19 cellular contexts compared by ENCODE assay signal in genomic region chr18:63701952-63702351, GRCh38. TPM values are rescaled to one million over a fixed set of nuclear protein-coding genes. Genes with fewer than 3 reads are reported as not detected.
DNase-seq lines count a peak whose midpoint lies in the region; ATAC-seq, FAIRE-seq and TF ChIP-seq lines count a peak whose summit lies in the region.
"Had no signal": no experiment of that assay in that cellular context is flagged by ENCODE, and none has a peak within 500 bp of the region (broad histone marks: within the 10 kb centered on the region; RNA-seq: fewer than 3 reads in every experiment).

No MANE protein-coding gene starts in this region.

- H3K4me1 ChIP-seq in right lobe of liver (no peaks in the 10 kb centered on the region), HepG2 (ENCODE audit: insufficient read depth, low read length) (no peaks in the 10 kb centered on the region), PC-9 (replicated peaks; ENCODE audit: insufficient read depth) (peaks cover 5% of the 10 kb centered on the region; the same call in 1 of the 2 replicates), Peyer's patch (no peaks in the 10 kb centered on the region)
- H3K4me1 ChIP-seq: BE2C had no signal

- no peak for FAIRE-seq in HepG2 (lab: Jason Lieb, UNC)
- FAIRE-seq: GM12892, H54 had no signal

- in situ Hi-C loops in HepG2 (cut with HindIII; ENCODE audit: extremely low pct_ligation_motif_present, low pct_unique_long_range_greater_than_20kb) = no loop called here

- H3F3A ChIP-seq in PC-9 (ENCODE audit: insufficient read depth, low read depth) = no peaks in the 10 kb centered on the region

- no TSS peak for BruUV-seq in HepG2 (replicated peaks; lab: Mats Ljungman, UMichigan)
- BruUV-seq in PC-9 (replicated peaks; lab: Mats Ljungman, UMichigan) = no TSS peak

- H4K20me1 ChIP-seq in HepG2 (ENCODE audit: insufficient read depth, low read length) (no peaks in the 10 kb centered on the region), PC-9 (ENCODE audit: insufficient read depth) (no peaks in the 10 kb centered on the region)

- POLR2A ChIA-PET in HepG2 (lab: Yijun Ruan, JAX) = no interaction called here
- POLR2A ChIA-PET in PC-9 (lab: Charles Lee; ENCODE audit: unreplicated experiment) = no interaction called here

- TF ChIP-seq CTCF in right lobe of liver (IDR thresholded peaks at IDR 0.05) = no peak
- no peak for TF ChIP-seq CTCF in HepG2 (CRISPR knock-in tag; IDR thresholded peaks at IDR 0.05)
- no peak for TF ChIP-seq CTCF in PC-9 (conservative IDR thresholded peaks at IDR 0.05)
- TF ChIP-seq CTCF in Peyer's patch (IDR thresholded peaks at IDR 0.05) = no peak

- TF ChIP-seq POLR2A in right lobe of liver (IDR thresholded peaks at IDR 0.05) (no peak), HepG2 (IDR thresholded peaks at IDR 0.05; ENCODE audit: insufficient read depth in 1 of 2, low read depth in 2 of 2, low read length in 2 of 2) (no peak), Peyer's patch (IDR thresholded peaks at IDR 0.05) (no peak)

- no peak for TF ChIP-seq RAD21 in HepG2 (CRISPR knock-in tag; IDR thresholded peaks at IDR 0.05)

- no peak overlapping the region for H3K9ac ChIP-seq in HepG2 (ENCODE audit: insufficient read depth, low read depth, low read length)

- H3K79me2 ChIP-seq in HepG2 (ENCODE audit: insufficient read depth, low read length) = no peaks in the 10 kb centered on the region
- H3K79me2 ChIP-seq in PC-9 (ENCODE audit: low read depth) = no peaks in the 10 kb centered on the region

- intact Hi-C loops in right lobe of liver (cut with DNase I) = no loop called here
- intact Hi-C loops in HepG2 (cut with micrococcal nuclease; ENCODE audit: unreplicated experiment) = no loop called here
- intact Hi-C loops in PC-9 (cut with micrococcal nuclease; ENCODE audit: unreplicated experiment) = no loop called here

- WGBS in right lobe of liver (ENCODE audit: insufficient coverage, low coverage, low lambda C conversion rate, missing lambda C conversion rate) = 30% methylated on average over 5 of the region's 5 CpGs
- 3% methylated on average over 5 of the region's 5 CpGs for WGBS in HepG2 (ENCODE audit: low lambda C conversion rate)

- CTCF ChIA-PET in HepG2 (lab: Yijun Ruan, JAX; ENCODE audit: low intra/inter-chr PET ratio, low total read pairs) (no interaction called here), PC-9 (lab: Charles Lee) (no interaction called here)

- no peaks in the 10 kb centered on the region for H3K9me3 ChIP-seq in right lobe of liver
- H3K9me3 ChIP-seq in HepG2 (ENCODE audit: low read length) = no peaks in the 10 kb centered on the region
- H3K9me3 ChIP-seq in PC-9 (ENCODE audit: insufficient read depth, low read depth) = no peaks in the 10 kb centered on the region
- no peaks in the 10 kb centered on the region for H3K9me3 ChIP-seq in Peyer's patch
- H3K9me3 ChIP-seq: BE2C had no signal

- H3K27me3 ChIP-seq in right lobe of liver = no peaks in the 10 kb centered on the region
- no peaks in the 10 kb centered on the region for H3K27me3 ChIP-seq in HepG2 (ENCODE audit: control insufficient read depth in 1 of 2, insufficient read depth in 2 of 2, low read length in 2 of 2)
- no peaks in the 10 kb centered on the region for H3K27me3 ChIP-seq in PC-9 (ENCODE audit: insufficient read depth, low read depth)
- H3K27me3 ChIP-seq in Peyer's patch = no peaks in the 10 kb centered on the region
- H3K27me3 ChIP-seq: BE2C had no signal

- TF ChIP-seq EP300 in HepG2 (IDR thresholded peaks at IDR 0.05; ENCODE audit: low read depth in 2 of 2, low read length in 2 of 2) (no peak), HepG2 (CRISPR knock-in tag; IDR thresholded peaks at IDR 0.05; ENCODE audit: borderline replicate concordance) (no peak)

- H3K4me2 ChIP-seq in HepG2 (ENCODE audit: low read depth, low read length) = no peak overlapping the region
- no peak overlapping the region for H3K4me2 ChIP-seq in PC-9
- H3K4me2 ChIP-seq: GM23338 had no signal

- no peak for DNase-seq in right lobe of liver
- no peak for DNase-seq in HepG2 (ENCODE audit: low spot score)
- DNase-seq in PC-9 = no peak
- DNase-seq in left kidney (ENCODE audit: low read depth, low spot score) = peak; percentile 18
- DNase-seq in T1000 (lab: John Stamatoyannopoulos, UW) = no peak
- no peak for DNase-seq in Peyer's patch
- no peak for DNase-seq in A172 (ENCODE audit: low spot score)
- DNase-seq: 8988T; BE2C; C1 segment of cervical spinal cord; CD4-positive, CD25-positive, alpha-beta regulatory T cell; CD8-positive, alpha-beta memory T cell; COR-L47; GDM1; HCEC 1CT had no signal

- ATAC-seq in right lobe of liver (peak in 3 of 4 donors; percentile 62 to 82 (median 73)), HepG2 (no peak)
- ATAC-seq: GM23338 had no signal

- no peak overlapping the region for H3K4me3 ChIP-seq in right lobe of liver
- H3K4me3 ChIP-seq in HepG2 (replicated peaks in 1 of 3; ENCODE audit: insufficient read depth in 1 of 3, low read depth in 2 of 3, low read length in 3 of 3) = no peak overlapping the region
- no peak overlapping the region for H3K4me3 ChIP-seq in PC-9
- H3K4me3 ChIP-seq in Peyer's patch = no peak overlapping the region
- H3K4me3 ChIP-seq: GM23338 had no signal

- no peaks in the 10 kb centered on the region for H3K9me2 ChIP-seq in PC-9 (ENCODE audit: insufficient read depth)

- H3K27ac ChIP-seq in right lobe of liver (no peak overlapping the region), HepG2 (ENCODE audit: extremely low read length, insufficient read depth, low read length) (no peak overlapping the region), PC-9 (no peak overlapping the region), Peyer's patch (no peak overlapping the region)

- no peaks in the 10 kb centered on the region for H3K36me3 ChIP-seq in right lobe of liver
- H3K36me3 ChIP-seq in HepG2 (replicated peaks in 1 of 2; ENCODE audit: control insufficient read depth in 1 of 2, insufficient read depth in 2 of 2, low read length in 2 of 2) = no peaks in the 10 kb centered on the region
- H3K36me3 ChIP-seq in PC-9 (ENCODE audit: low read depth) = no peaks in the 10 kb centered on the region
- H3K36me3 ChIP-seq in Peyer's patch = no peaks in the 10 kb centered on the region
- H3K36me3 ChIP-seq: BE2C had no signal

- H2AFZ ChIP-seq in HepG2 (ENCODE audit: low read length) (no peak overlapping the region), PC-9 (peak overlapping the region; percentile 55; the same call in 1 of the 2 replicates)
- H2AFZ ChIP-seq: GM23338 had no signal

RNA-seq across cellular contexts. Expression of gene SERPINB11, which starts 0.8 kb away (rescaled TPM):
- not detected for total RNA-seq in right lobe of liver
- not detected in 2 replicates for total RNA-seq in HepG2 (2016; rRNA removed; fragmentation: Illumina TruSeq; extraction: Trizol)
- not detected in 2 replicates for total RNA-seq in HepG2 (2016; cell fraction: cytosol; rRNA removed; fragmentation: Illumina TruSeq; extraction: Trizol; ENCODE audit: low read depth)
- total RNA-seq in HepG2 (2016; cell fraction: insoluble cytoplasmic fraction; rRNA removed; fragmentation: Illumina TruSeq; extraction: Trizol) = not detected in 2 replicates
- total RNA-seq in HepG2 (2016; cell fraction: membrane; rRNA removed; fragmentation: Illumina TruSeq; extraction: Trizol) = not detected in 2 replicates
- total RNA-seq in HepG2 (2016; cell fraction: nucleus; rRNA removed; fragmentation: Illumina TruSeq; extraction: Trizol) = not detected in 2 replicates
- not detected in 2 replicates for polyA plus RNA-seq in HepG2 (2011; rRNA removed)
- polyA plus RNA-seq in HepG2 (2011; cell fraction: cytosol; rRNA removed) = not detected in 2 replicates
- not detected in 2 replicates for polyA plus RNA-seq in HepG2 (2011; cell fraction: nucleus; rRNA removed)
- polyA plus RNA-seq in HepG2 (2012) = not detected in 2 replicates
- polyA plus RNA-seq in HepG2 (2016; cell fraction: cytosol; fragmentation: Illumina TruSeq; extraction: Trizol; ENCODE audit: low read depth) = not detected in 2 replicates
- not detected in 2 replicates for polyA plus RNA-seq in HepG2 (2016; cell fraction: insoluble cytoplasmic fraction; fragmentation: Illumina TruSeq; extraction: Trizol; ENCODE audit: low read depth)
- polyA plus RNA-seq in HepG2 (2016; cell fraction: membrane; fragmentation: Illumina TruSeq; extraction: Trizol; ENCODE audit: low read depth) = not detected in 2 replicates
- polyA plus RNA-seq in HepG2 (2016; cell fraction: nucleus; fragmentation: Illumina TruSeq; extraction: Trizol; ENCODE audit: insufficient read depth, low read depth) = not detected in 2 replicates
- not detected in 2 replicates for polyA minus RNA-seq in HepG2 (2011; rRNA and poly(A)+ RNA removed; ENCODE audit: low replicate concordance)
- not detected in 2 replicates for polyA minus RNA-seq in HepG2 (2011; cell fraction: cytosol; rRNA and poly(A)+ RNA removed)
- polyA minus RNA-seq in HepG2 (2011; cell fraction: nucleus; rRNA and poly(A)+ RNA removed) = not detected in 2 replicates
- not detected in 2 replicates for total RNA-seq in PC-9 (2021)
- total RNA-seq in Peyer's patch = not detected
- not detected in 2 replicates for total RNA-seq in A172 (2014; rRNA removed; shearing (Covaris generic))
- total RNA-seq: CD4-positive, CD25-positive, alpha-beta regulatory T cell; CD8-positive, alpha-beta memory T cell; GM23338; HT-29 had no signal
- polyA plus RNA-seq: CD4-positive, CD25-positive, alpha-beta regulatory T cell; CD8-positive, alpha-beta memory T cell; GM23338 had no signal

RNA-seq across cellular contexts. Expression of gene SERPINB3, which starts 40.3 kb away (rescaled TPM):
- total RNA-seq in right lobe of liver (not detected), HepG2 (2016; rRNA removed; fragmentation: Illumina TruSeq; extraction: Trizol) (not detected in 2 replicates), PC-9 (2021) (not detected in 2 replicates), Peyer's patch (not detected)
- total RNA-seq in HepG2 (2016; cell fraction: cytosol; rRNA removed; fragmentation: Illumina TruSeq; extraction: Trizol; ENCODE audit: low read depth) = not detected in 2 replicates
- not detected in 2 replicates for total RNA-seq in HepG2 (2016; cell fraction: insoluble cytoplasmic fraction; rRNA removed; fragmentation: Illumina TruSeq; extraction: Trizol)
- not detected in 2 replicates for total RNA-seq in HepG2 (2016; cell fraction: membrane; rRNA removed; fragmentation: Illumina TruSeq; extraction: Trizol)
- not detected in 2 replicates for total RNA-seq in HepG2 (2016; cell fraction: nucleus; rRNA removed; fragmentation: Illumina TruSeq; extraction: Trizol)
- not detected in 2 replicates for polyA plus RNA-seq in HepG2 (2011; rRNA removed)
- not detected in 2 replicates for polyA plus RNA-seq in HepG2 (2011; cell fraction: cytosol; rRNA removed)
- polyA plus RNA-seq in HepG2 (2011; cell fraction: nucleus; rRNA removed) = not detected in 2 replicates
- polyA plus RNA-seq in HepG2 (2012) = not detected in 2 replicates
- polyA plus RNA-seq in HepG2 (2016; cell fraction: cytosol; fragmentation: Illumina TruSeq; extraction: Trizol; ENCODE audit: low read depth) = not detected in 2 replicates
- not detected in 2 replicates for polyA plus RNA-seq in HepG2 (2016; cell fraction: insoluble cytoplasmic fraction; fragmentation: Illumina TruSeq; extraction: Trizol; ENCODE audit: low read depth)
- not detected in 2 replicates for polyA plus RNA-seq in HepG2 (2016; cell fraction: membrane; fragmentation: Illumina TruSeq; extraction: Trizol; ENCODE audit: low read depth)
- not detected in 2 replicates for polyA plus RNA-seq in HepG2 (2016; cell fraction: nucleus; fragmentation: Illumina TruSeq; extraction: Trizol; ENCODE audit: insufficient read depth, low read depth)
- polyA minus RNA-seq in HepG2 (2011; rRNA and poly(A)+ RNA removed; ENCODE audit: low replicate concordance) = 2.0 TPM in 1 of 2 replicates, not detected in the other
- polyA minus RNA-seq in HepG2 (2011; cell fraction: cytosol; rRNA and poly(A)+ RNA removed) = not detected in 2 replicates
- polyA minus RNA-seq in HepG2 (2011; cell fraction: nucleus; rRNA and poly(A)+ RNA removed) = not detected in 2 replicates
- not detected in 2 replicates for total RNA-seq in A172 (2014; rRNA removed; shearing (Covaris generic))
- total RNA-seq: CD4-positive, CD25-positive, alpha-beta regulatory T cell; CD8-positive, alpha-beta memory T cell; HT-29 had no signal
- polyA plus RNA-seq: CD4-positive, CD25-positive, alpha-beta regulatory T cell; CD8-positive, alpha-beta memory T cell had no signal

RNA-seq across cellular contexts. Expression of gene SERPINB4, which starts 57.9 kb away (rescaled TPM):
- total RNA-seq in right lobe of liver = not detected
- total RNA-seq in HepG2 (2016; rRNA removed; fragmentation: Illumina TruSeq; extraction: Trizol) = not detected in 2 replicates
- not detected in 2 replicates for total RNA-seq in HepG2 (2016; cell fraction: cytosol; rRNA removed; fragmentation: Illumina TruSeq; extraction: Trizol; ENCODE audit: low read depth)
- not detected in 2 replicates for total RNA-seq in HepG2 (2016; cell fraction: insoluble cytoplasmic fraction; rRNA removed; fragmentation: Illumina TruSeq; extraction: Trizol)
- total RNA-seq in HepG2 (2016; cell fraction: membrane; rRNA removed; fragmentation: Illumina TruSeq; extraction: Trizol) = not detected in 2 replicates
- total RNA-seq in HepG2 (2016; cell fraction: nucleus; rRNA removed; fragmentation: Illumina TruSeq; extraction: Trizol) = not detected in 2 replicates
- polyA plus RNA-seq in HepG2 (2011; rRNA removed) = not detected in 2 replicates
- not detected in 2 replicates for polyA plus RNA-seq in HepG2 (2011; cell fraction: cytosol; rRNA removed)
- not detected in 2 replicates for polyA plus RNA-seq in HepG2 (2011; cell fraction: nucleus; rRNA removed)
- polyA plus RNA-seq in HepG2 (2012) = not detected in 2 replicates
- not detected in 2 replicates for polyA plus RNA-seq in HepG2 (2016; cell fraction: cytosol; fragmentation: Illumina TruSeq; extraction: Trizol; ENCODE audit: low read depth)
- not detected in 2 replicates for polyA plus RNA-seq in HepG2 (2016; cell fraction: insoluble cytoplasmic fraction; fragmentation: Illumina TruSeq; extraction: Trizol; ENCODE audit: low read depth)
- not detected in 2 replicates for polyA plus RNA-seq in HepG2 (2016; cell fraction: membrane; fragmentation: Illumina TruSeq; extraction: Trizol; ENCODE audit: low read depth)
- not detected in 2 replicates for polyA plus RNA-seq in HepG2 (2016; cell fraction: nucleus; fragmentation: Illumina TruSeq; extraction: Trizol; ENCODE audit: insufficient read depth, low read depth)
- polyA minus RNA-seq in HepG2 (2011; rRNA and poly(A)+ RNA removed; ENCODE audit: low replicate concordance) = 0.16 TPM in 1 of 2 replicates, not detected in the other
- not detected in 2 replicates for polyA minus RNA-seq in HepG2 (2011; cell fraction: cytosol; rRNA and poly(A)+ RNA removed)
- not detected in 2 replicates for polyA minus RNA-seq in HepG2 (2011; cell fraction: nucleus; rRNA and poly(A)+ RNA removed)
- total RNA-seq in PC-9 (2021) = not detected in 2 replicates
- total RNA-seq in Peyer's patch = not detected
- not detected in 2 replicates for total RNA-seq in A172 (2014; rRNA removed; shearing (Covaris generic))
- total RNA-seq: CD4-positive, CD25-positive, alpha-beta regulatory T cell; CD8-positive, alpha-beta memory T cell; HT-29 had no signal
- polyA plus RNA-seq: CD4-positive, CD25-positive, alpha-beta regulatory T cell; CD8-positive, alpha-beta memory T cell had no signal
